Comparison of ENCODE assay signal across 22 cellular contexts in genomic region chr14:65585216-65585615, GRCh38.
DNase-seq lines count a peak whose midpoint lies in the region; ATAC-seq and TF ChIP-seq lines count a peak whose summit lies in the region.
"Had no signal": no experiment of that assay in that cellular context is flagged by ENCODE, and none has a peak within 500 bp of the region (broad histone marks: within the 10 kb centered on the region; RNA-seq: fewer than 3 reads in every experiment).

No MANE protein-coding gene starts in this region.

- no peaks in the 10 kb centered on the region for H3F3A ChIP-seq in PC-3 (ENCODE audit: low read length, unreplicated experiment)

- peaks cover 42% of the 10 kb centered on the region for H3K4me1 ChIP-seq in PC-3 (ENCODE audit: insufficient read depth, low read length)
- H3K4me1 ChIP-seq in foreskin keratinocyte, result no peaks in the 10 kb centered on the region
- H3K4me1 ChIP-seq in left lung, result peaks cover 0 to 8% of the 10 kb centered on the region in 2 donors
- H3K4me1 ChIP-seq: Peyer's patch had no signal

- no peak overlapping the region for H3K27ac ChIP-seq in PC-3 (ENCODE audit: low read length)
- no peak overlapping the region for H3K27ac ChIP-seq in foreskin keratinocyte
- H3K27ac ChIP-seq in left lung, result no peak overlapping the region
- H3K27ac ChIP-seq: Peyer's patch had no signal

- DNase-seq in Daoy (ENCODE audit: low read depth) (peak; percentile 33), HT1080 (ENCODE audit: low read depth) (peak; percentile 7), PC-3 (peak; percentile 51), foreskin keratinocyte (peak in 1 of 2 donors; percentile 33), endothelial cell (ENCODE audit: low spot score) (no peak), DMS 273 treated with DMSO at 0.1 percent for 48 hours (lab: John Stamatoyannopoulos, UW) (no peak), left lung (no peak)
- DNase-seq: Calu3, DMS153, DND-41, GOT3, MV-4-11, NCI-H1105, NCI-H1436 treated with DMSO at 0.1 percent for 48 hours, NCI-H187 treated with DMSO at 0.1 percent for 48 hours, NCI-H2107, NCI-H446 treated with DMSO at 0.1 percent for 48 hours, NCI-H526, Peyer's patch, SHP77 treated with DMSO at 0.1 percent for 48 hours had no signal

- no peak overlapping the region for H3K27ac Mint-ChIP-seq in endothelial cell (ENCODE audit: unreplicated experiment)

- no peaks in the 10 kb centered on the region for H3K9me3 Mint-ChIP-seq in endothelial cell (ENCODE audit: unreplicated experiment)

- no peak overlapping the region for H3K4me3 ChIP-seq in PC-3 (ENCODE audit: low read length)
- H3K4me3 ChIP-seq in left lung, result no peak overlapping the region
- H3K4me3 ChIP-seq: HAP-1, Peyer's patch had no signal

- no peak overlapping the region for H3K9ac ChIP-seq in PC-3 (ENCODE audit: low read length)

- H3K4me1 Mint-ChIP-seq in endothelial cell (ENCODE audit: unreplicated experiment), result no peaks in the 10 kb centered on the region

- intact Hi-C loops in PC-3 (cut with micrococcal nuclease), result loop anchor here (5.0 kb wide), 1 partner anchor 68 kb away; no protein-coding TSS in a partner anchor
- intact Hi-C loops in left lung (cut with DNase I), result no loop called here

- no peak overlapping the region for H3K4me2 ChIP-seq in PC-3 (ENCODE audit: low read length)

- ATAC-seq in PC-3 (peak; percentile 48), foreskin keratinocyte (peak; percentile 89), GM18517 (IDR thresholded peaks at IDR 0.05; ENCODE audit: unreplicated experiment) (no peak), left lung (no peak)

- peaks cover 29% of the 10 kb centered on the region for H4K20me1 ChIP-seq in PC-3 (ENCODE audit: low read length)

- H3K4me3 Mint-ChIP-seq in endothelial cell (ENCODE audit: unreplicated experiment), result no peak overlapping the region

- H3K36me3 Mint-ChIP-seq in endothelial cell (ENCODE audit: low read depth, unreplicated experiment), result no peaks in the 10 kb centered on the region

- POLR2A ChIA-PET in PC-3 (lab: Charles Lee; ENCODE audit: unreplicated experiment), result no interaction called here

- H3K9me3 ChIP-seq in PC-3 (ENCODE audit: low read length) (no peaks in the 10 kb centered on the region), left lung (no peaks in the 10 kb centered on the region)
- H3K9me3 ChIP-seq: HAP-1, Peyer's patch had no signal

- BruUV-seq in PC-3 (replicated peaks; lab: Mats Ljungman, UMichigan), result no TSS peak

- H3K36me3 ChIP-seq in PC-3 (ENCODE audit: low read depth, low read length) (0 out of 2 replicates have a peak, but pooled peaks cover 1% of the 10 kb centered on the region), left lung (no peaks in the 10 kb centered on the region)
- H3K36me3 ChIP-seq: HAP-1, Peyer's patch had no signal

- no peaks in the 10 kb centered on the region for H3K27me3 ChIP-seq in PC-3 (ENCODE audit: low read length)
- H3K27me3 ChIP-seq in foreskin keratinocyte, result no peaks in the 10 kb centered on the region
- no peaks in the 10 kb centered on the region for H3K27me3 ChIP-seq in left lung
- H3K27me3 ChIP-seq: Peyer's patch had no signal

- peaks cover 79% of the 10 kb centered on the region for H3K79me2 ChIP-seq in PC-3 (ENCODE audit: low read length)

- H3K9me2 ChIP-seq in PC-3 (replicated peaks; ENCODE audit: low read length), result no peaks in the 10 kb centered on the region

- peaks cover 4% of the 10 kb centered on the region for H3K27me3 Mint-ChIP-seq in endothelial cell (ENCODE audit: unreplicated experiment)

- TF ChIP-seq CTCF in PC-3 (conservative IDR thresholded peaks at IDR 0.05; ENCODE audit: low read depth, low read length) (no peak), foreskin keratinocyte (conservative IDR thresholded peaks at IDR 0.05) (no peak), endothelial cell (IDR thresholded peaks at IDR 0.05; ENCODE audit: unreplicated experiment) (no peak), left lung (IDR thresholded peaks at IDR 0.05) (no peak)

- CTCF ChIA-PET in PC-3 (lab: Charles Lee), result no interaction called here

- no peak overlapping the region for H2AFZ ChIP-seq in PC-3 (ENCODE audit: low read length)

Comparison
In these comparisons a context has a peak if more than half of its experiments do, and no peak if none do; other contexts are left out.
1. DNase-seq: peak in Daoy (single experiment), HT1080 (single experiment) and PC-3 (single experiment); none in endothelial cell (single experiment), DMS 273 treated with DMSO at 0.1 percent for 48 hours (single experiment) and left lung (0 of 2).
2. ATAC-seq: peak in PC-3 (single experiment) and foreskin keratinocyte (single experiment); none in GM18517 (single experiment) and left lung (single experiment).